Comparison of ENCODE assay signal across 18 cellular contexts in genomic region chr12:122990561-122990960, GRCh38. TPM values are rescaled to one million over a fixed set of nuclear protein-coding genes. Genes with fewer than 3 reads are reported as not detected.
DNase-seq lines count a peak whose midpoint lies in the region; ATAC-seq, FAIRE-seq and TF ChIP-seq lines count a peak whose summit lies in the region.
"Had no signal": no experiment of that assay in that cellular context is flagged by ENCODE, and none has a peak within 500 bp of the region (broad histone marks: within the 10 kb centered on the region; RNA-seq: fewer than 3 reads in every experiment).

No MANE protein-coding gene starts in this region.

- no peak overlapping the region for H3K18ac ChIP-seq in H1 (ENCODE audit: extremely low read depth, low read length)

- no peak for TF ChIP-seq POLR2A in HepG2 (IDR thresholded peaks at IDR 0.05; ENCODE audit: insufficient read depth in 1 of 2, low read depth in 2 of 2, low read length in 2 of 2)
- TF ChIP-seq POLR2A in right lobe of liver (IDR thresholded peaks at IDR 0.05): no peak
- TF ChIP-seq POLR2A in H1 (IDR thresholded peaks at IDR 0.05; ENCODE audit: control extremely low read depth in 1 of 2, low read depth in 2 of 2, low read length in 2 of 2): no peak

- H3K56ac ChIP-seq in H1 (replicated peaks; ENCODE audit: insufficient read length, low read depth, low read length): no peak overlapping the region

- no peaks in the 10 kb centered on the region for H3K79me1 ChIP-seq in H1 (ENCODE audit: low read depth, low read length)

- H3K36me3 ChIP-seq in HepG2 (replicated peaks in 1 of 2; ENCODE audit: control insufficient read depth in 1 of 2, insufficient read depth in 2 of 2, low read length in 2 of 2) (peaks cover 4 to 6% of the 10 kb centered on the region in 2 experiments; a peak in 3 of 5 replicates), right lobe of liver (peaks cover 0 to 31% (median 7%) of the 10 kb centered on the region in 4 donors), H1 (ENCODE audit: control insufficient read depth in 2 of 4, insufficient read depth in 4 of 4, low read length in 3 of 4) (no peaks in the 10 kb centered on the region), thymus (ENCODE audit: control insufficient read depth, insufficient read depth) (peaks cover 99% of the 10 kb centered on the region)

- H3K79me2 ChIP-seq in HepG2 (ENCODE audit: insufficient read depth, low read length): no peaks in the 10 kb centered on the region
- H3K79me2 ChIP-seq in H1 (ENCODE audit: control insufficient read depth in 1 of 2, insufficient read depth in 2 of 2, low read length in 2 of 2): no peaks in the 10 kb centered on the region

- TF ChIP-seq CTCF in HepG2 (CRISPR knock-in tag; IDR thresholded peaks at IDR 0.05) (no peak), right lobe of liver (IDR thresholded peaks at IDR 0.05) (no peak), H1 (IDR thresholded peaks at IDR 0.05; ENCODE audit: control extremely low read depth in 1 of 3, insufficient read depth in 1 of 3, low read depth in 1 of 3, low read length in 3 of 3) (no peak)

- H4K91ac ChIP-seq in H1 (replicated peaks; ENCODE audit: insufficient read length, low read length): no peak overlapping the region

- no peak overlapping the region for H3K4me2 ChIP-seq in HepG2 (ENCODE audit: low read depth, low read length)
- no peak overlapping the region for H3K4me2 ChIP-seq in H1 (ENCODE audit: insufficient read depth in 1 of 2, low read depth in 2 of 2, low read length in 2 of 2)
- H3K4me2 ChIP-seq: BLaER1 treated with 17β-estradiol and CSF1 and Interleukin-3, amounts not matched to agents 10 nM and 100 nM had no signal

- BruUV-seq in HepG2 (replicated peaks; lab: Mats Ljungman, UMichigan): no TSS peak

- no peaks in the 10 kb centered on the region for H3K9me3 Mint-ChIP-seq in activated T-cell treated with anti-CD3 and anti-CD28 coated beads, Interleukin-2, amount 50 U/mL, for 72 hours
- no peaks in the 10 kb centered on the region for H3K9me3 Mint-ChIP-seq in activated T-cell treated with anti-CD3 and anti-CD28 coated beads, Interleukin-2, amount 50 U/mL, for 4 hours
- H3K9me3 Mint-ChIP-seq: CD8-positive, alpha-beta T cell; HFFc6 had no signal

- CTCF ChIA-PET in HepG2 (lab: Yijun Ruan, JAX; ENCODE audit: low intra/inter-chr PET ratio, low total read pairs) (no interaction called here), H1 (lab: Charles Lee; ENCODE audit: partially characterized antibody) (interaction anchor here (0.7 to 2.5 kb wide), 13 partner anchors 9 to 249 kb away, joined by 3 to 10 read pairs (median 5); partner anchors contain the start of gene MTRFR)

- 95% methylated on average over 8 of the region's 13 CpGs for WGBS in HepG2 (ENCODE audit: low lambda C conversion rate)
- WGBS in right lobe of liver (ENCODE audit: insufficient coverage, low coverage, low lambda C conversion rate, missing lambda C conversion rate): 96% methylated on average over 5 of the region's 13 CpGs
- 92% methylated on average over 13 of the region's 13 CpGs; no CpG with 5 or more reads in 1 of the 2 experiments for WGBS in H1 (ENCODE audit: extremely low coverage in 1 of 2, insufficient coverage in 1 of 2, insufficient read length in 1 of 2, insufficient replicate concordance in 2 of 2, low coverage in 1 of 2, low lambda C conversion rate in 2 of 2, missing lambda C conversion rate in 1 of 2), 2 experiments
- 94% methylated on average over 13 of the region's 13 CpGs for WGBS in thymus

- POLR2A ChIA-PET in HepG2 (lab: Yijun Ruan, JAX): no interaction called here
- POLR2A ChIA-PET in H1 (lab: Charles Lee; ENCODE audit: partially characterized antibody): interaction anchor here (0.9 to 2.1 kb wide), 4 partner anchors 9 to 242 kb away, joined by 3 to 8 read pairs (median 5); partner anchors contain the start of genes ARL6IP4, MPHOSPH9, MTRFR and OGFOD2

- no peak overlapping the region for H4K5ac ChIP-seq in H1 (ENCODE audit: insufficient read length, low read depth, low read length)

- H3K27me3 Mint-ChIP-seq in activated T-cell treated with anti-CD3 and anti-CD28 coated beads, Interleukin-2, amount 50 U/mL, for 72 hours (ENCODE audit: low read depth): no peaks in the 10 kb centered on the region
- H3K27me3 Mint-ChIP-seq in activated T-cell treated with anti-CD3 and anti-CD28 coated beads, Interleukin-2, amount 50 U/mL, for 4 hours (ENCODE audit: low read depth): no peaks in the 10 kb centered on the region
- H3K27me3 Mint-ChIP-seq: B cell had no signal

- H3K14ac ChIP-seq in H1 (ENCODE audit: insufficient read length): no peak overlapping the region

- H3K27ac Mint-ChIP-seq in activated T-cell treated with anti-CD3 and anti-CD28 coated beads, Interleukin-2, amount 50 U/mL, for 72 hours: peak overlapping the region; percentile 13
- H3K27ac Mint-ChIP-seq: B cell; CD8-positive, alpha-beta T cell; HFFc6 had no signal

- no peak for ATAC-seq in activated T-cell treated with anti-CD3 and anti-CD28 coated beads, Interleukin-2, amount 50 U/mL, for 72 hours (replicated peaks in 1 of 2)
- ATAC-seq in activated T-cell treated with anti-CD3 and anti-CD28 coated beads, Interleukin-2, amount 50 U/mL, for 4 hours: no peak
- ATAC-seq in HepG2 (no peak), right lobe of liver (no peak)
- ATAC-seq: CD8-positive, alpha-beta T cell; GM12878 had no signal

- H3K36me3 Mint-ChIP-seq in activated T-cell treated with anti-CD3 and anti-CD28 coated beads, Interleukin-2, amount 50 U/mL, for 72 hours (ENCODE audit: insufficient read depth in 2 of 2): no peaks in the 10 kb centered on the region
- H3K36me3 Mint-ChIP-seq in activated T-cell treated with anti-CD3 and anti-CD28 coated beads, Interleukin-2, amount 50 U/mL, for 4 hours (ENCODE audit: insufficient read depth): peaks cover 6% of the 10 kb centered on the region

- H4K8ac ChIP-seq in H1 (ENCODE audit: extremely low read depth, insufficient read depth, low read length): peak overlapping the region; percentile 51

- H3K23ac ChIP-seq in H1 (ENCODE audit: insufficient read length): no peak overlapping the region

- H2BK120ac ChIP-seq in H1 (replicated peaks; ENCODE audit: low read depth, low read length): no peak overlapping the region

- no peak overlapping the region for H3K4me3 Mint-ChIP-seq in activated T-cell treated with anti-CD3 and anti-CD28 coated beads, Interleukin-2, amount 50 U/mL, for 72 hours
- H3K4me3 Mint-ChIP-seq in activated T-cell treated with anti-CD3 and anti-CD28 coated beads, Interleukin-2, amount 50 U/mL, for 4 hours: no peak overlapping the region
- H3K4me3 Mint-ChIP-seq: B cell; CD8-positive, alpha-beta T cell; HFFc6 had no signal

- no peaks in the 10 kb centered on the region for H3K23me2 ChIP-seq in H1 (ENCODE audit: low read depth, low read length)

- H3K4me3 ChIP-seq in HepG2 (replicated peaks in 1 of 3; ENCODE audit: insufficient read depth in 1 of 3, low read depth in 2 of 3, low read length in 3 of 3) (no peak overlapping the region), right lobe of liver (no peak overlapping the region), H1 (ENCODE audit: extremely low read depth in 1 of 4, insufficient read depth in 2 of 4, low read depth in 3 of 4, low read length in 4 of 4) (no peak overlapping the region), thymus (ENCODE audit: low read length) (no peak overlapping the region)
- H3K4me3 ChIP-seq: BLaER1 treated with 17β-estradiol and CSF1 and Interleukin-3, amounts not matched to agents 10 nM and 100 nM; GM12878 had no signal

- no peak for TF ChIP-seq RAD21 in HepG2 (CRISPR knock-in tag; IDR thresholded peaks at IDR 0.05)
- TF ChIP-seq RAD21 in H1 (IDR thresholded peaks at IDR 0.05 in 1 of 2, conservative IDR thresholded peaks at IDR 0.05 in 1 of 2; ENCODE audit: low read depth in 2 of 2, low read length in 2 of 2): no peak

- H3K4ac ChIP-seq in H1 (replicated peaks; ENCODE audit: insufficient read length, low read depth, low read length): no peak overlapping the region

- no peak overlapping the region for H3K27ac ChIP-seq in HepG2 (ENCODE audit: extremely low read length, insufficient read depth, low read length)
- H3K27ac ChIP-seq in right lobe of liver: no peak overlapping the region
- H3K27ac ChIP-seq in H1 (ENCODE audit: low read depth, low read length): no peak overlapping the region
- H3K27ac ChIP-seq in thymus (ENCODE audit: low read depth): peak overlapping the region; percentile 15
- H3K27ac ChIP-seq: BLaER1 treated with 17β-estradiol and CSF1 and Interleukin-3, amounts not matched to agents 10 nM and 100 nM; HL-60 had no signal

- no peak for DNase-seq in activated T-cell treated with anti-CD3 and anti-CD28 coated beads, Interleukin-2, amount 50 U/mL, for 72 hours
- no peak for DNase-seq in activated T-cell treated with anti-CD3 and anti-CD28 coated beads, Interleukin-2, amount 50 U/mL, for 4 hours
- DNase-seq in HepG2 (ENCODE audit: low spot score) (no peak), right lobe of liver (no peak), H1 (ENCODE audit: low read depth in 1 of 2, low spot score in 2 of 2) (no peak), DMS79 (lab: John Stamatoyannopoulos, UW) (no peak)
- DNase-seq: Calu3; CD8-positive, alpha-beta T cell; DND-41; EL; HCEC 1CT; HFFc6; IMR-90 had no signal

- H2AK5ac ChIP-seq in H1 (ENCODE audit: low read depth, low read length): no peak overlapping the region

- intact Hi-C loops in HepG2 (cut with micrococcal nuclease; ENCODE audit: unreplicated experiment): no loop called here
- intact Hi-C loops in right lobe of liver (cut with DNase I): loop anchor here in 1 of 2 donors (10.0 kb wide), 1 partner anchor 254 kb away; no protein-coding TSS in a partner anchor

- no peaks in the 10 kb centered on the region for H3K27me3 ChIP-seq in HepG2 (ENCODE audit: control insufficient read depth in 1 of 2, insufficient read depth in 2 of 2, low read length in 2 of 2)
- no peaks in the 10 kb centered on the region for H3K27me3 ChIP-seq in right lobe of liver
- H3K27me3 ChIP-seq in H1 (replicated peaks in 1 of 4; ENCODE audit: control insufficient read depth in 3 of 4, extremely low read depth in 1 of 4, insufficient read depth in 3 of 4, low read length in 3 of 4): no peaks in the 10 kb centered on the region
- no peaks in the 10 kb centered on the region for H3K27me3 ChIP-seq in thymus (ENCODE audit: control insufficient read depth, insufficient read depth)
- H3K27me3 ChIP-seq: BLaER1 treated with 17β-estradiol and CSF1 and Interleukin-3, amounts not matched to agents 10 nM and 100 nM had no signal

- H2BK15ac ChIP-seq in H1 (ENCODE audit: low read length): no peak overlapping the region

- H3K9me3 ChIP-seq in HepG2 (ENCODE audit: low read length) (no peaks in the 10 kb centered on the region), right lobe of liver (no peaks in the 10 kb centered on the region), H1 (ENCODE audit: insufficient read depth in 2 of 2, low read depth in 1 of 2, low read length in 1 of 2) (no peaks in the 10 kb centered on the region), thymus (ENCODE audit: control insufficient read depth) (no peaks in the 10 kb centered on the region)
- H3K9me3 ChIP-seq: BLaER1 treated with 17β-estradiol and CSF1 and Interleukin-3, amounts not matched to agents 10 nM and 100 nM had no signal

- H2BK20ac ChIP-seq in H1 (ENCODE audit: low read length): no peak overlapping the region

- in situ Hi-C loops in HepG2 (cut with HindIII; ENCODE audit: extremely low pct_ligation_motif_present, low pct_unique_long_range_greater_than_20kb): no loop called here

- H2BK12ac ChIP-seq in H1 (ENCODE audit: low read depth, low read length): no peak overlapping the region

- H2BK5ac ChIP-seq in H1 (ENCODE audit: low read depth, low read length): no peak overlapping the region

- TF ChIP-seq EP300 in HepG2 (IDR thresholded peaks at IDR 0.05; ENCODE audit: low read depth in 2 of 2, low read length in 2 of 2) (no peak), HepG2 (CRISPR knock-in tag; IDR thresholded peaks at IDR 0.05; ENCODE audit: borderline replicate concordance) (no peak), H1 (IDR thresholded peaks at IDR 0.05; ENCODE audit: borderline replicate concordance in 1 of 2, low read depth in 2 of 2, low read length in 2 of 2) (no peak)

- H3K9ac ChIP-seq in HepG2 (ENCODE audit: insufficient read depth, low read depth, low read length): no peak overlapping the region
- no peak overlapping the region for H3K9ac ChIP-seq in H1 (replicated peaks in 1 of 4; ENCODE audit: extremely low read depth in 1 of 4, low read depth in 3 of 4, low read length in 3 of 4)
- H3K9ac ChIP-seq: BLaER1 treated with 17β-estradiol and CSF1 and Interleukin-3, amounts not matched to agents 10 nM and 100 nM had no signal

- H3K4me1 Mint-ChIP-seq in activated T-cell treated with anti-CD3 and anti-CD28 coated beads, Interleukin-2, amount 50 U/mL, for 72 hours (ENCODE audit: low read depth): no peaks in the 10 kb centered on the region
- H3K4me1 Mint-ChIP-seq in activated T-cell treated with anti-CD3 and anti-CD28 coated beads, Interleukin-2, amount 50 U/mL, for 4 hours (ENCODE audit: low read depth): no peaks in the 10 kb centered on the region

- H4K20me1 ChIP-seq in HepG2 (ENCODE audit: insufficient read depth, low read length) (no peaks in the 10 kb centered on the region), H1 (replicated peaks in 1 of 2; ENCODE audit: control insufficient read depth in 1 of 2, insufficient read depth in 2 of 2, low read length in 2 of 2) (no peaks in the 10 kb centered on the region)

- peaks cover under 1% of the 10 kb centered on the region; the same call in 1 of the 2 replicates for H3K4me1 ChIP-seq in HepG2 (ENCODE audit: insufficient read depth, low read length)
- H3K4me1 ChIP-seq in right lobe of liver: peaks cover 0 to 26% (median 13%) of the 10 kb centered on the region in 4 donors
- no peaks in the 10 kb centered on the region; a peak in 2 of 7 replicates for H3K4me1 ChIP-seq in H1 (replicated peaks in 1 of 4; ENCODE audit: control insufficient read depth in 3 of 4, insufficient read depth in 4 of 4, low read length in 3 of 4)
- H3K4me1 ChIP-seq in thymus (ENCODE audit: control insufficient read depth, insufficient read depth, low read length): no peaks in the 10 kb centered on the region

- FAIRE-seq in HepG2 (lab: Jason Lieb, UNC) (no peak), H1 (lab: Jason Lieb, UNC) (no peak)
- FAIRE-seq: GM12878 had no signal

- H2AFZ ChIP-seq in HepG2 (ENCODE audit: low read length) (no peak overlapping the region), H1 (ENCODE audit: low read length) (no peak overlapping the region)

RNA-seq across cellular contexts. Expression of gene ARL6IP4, which starts 10.1 kb away (rescaled TPM):
- 100 to 1,000 TPM; 183 to 187 TPM for total RNA-seq in activated T-cell treated with anti-CD3 and anti-CD28 coated beads, Interleukin-2, amount 50 U/mL, for 72 hours
- 100 to 1,000 TPM; 118 to 141 (median 129) TPM for total RNA-seq in activated T-cell treated with anti-CD3 and anti-CD28 coated beads, Interleukin-2, amount 50 U/mL, for 4 hours
- 178 and 220 TPM in 2 replicates for total RNA-seq in HepG2 (2016; rRNA removed; fragmentation: Illumina TruSeq; extraction: Trizol)
- total RNA-seq in HepG2 (2016; cell fraction: cytosol; rRNA removed; fragmentation: Illumina TruSeq; extraction: Trizol; ENCODE audit: low read depth): 710 and 791 TPM in 2 replicates
- 169 and 227 TPM in 2 replicates for total RNA-seq in HepG2 (2016; cell fraction: insoluble cytoplasmic fraction; rRNA removed; fragmentation: Illumina TruSeq; extraction: Trizol)
- total RNA-seq in HepG2 (2016; cell fraction: membrane; rRNA removed; fragmentation: Illumina TruSeq; extraction: Trizol): 491 and 557 TPM in 2 replicates
- total RNA-seq in HepG2 (2016; cell fraction: nucleus; rRNA removed; fragmentation: Illumina TruSeq; extraction: Trizol): 80.1 and 103 TPM in 2 replicates
- 155 and 179 TPM in 2 replicates for polyA plus RNA-seq in HepG2 (2011; rRNA removed)
- polyA plus RNA-seq in HepG2 (2011; cell fraction: cytosol; rRNA removed): 176 and 208 TPM in 2 replicates
- polyA plus RNA-seq in HepG2 (2011; cell fraction: nucleus; rRNA removed): 332 and 368 TPM in 2 replicates
- polyA plus RNA-seq in HepG2 (2012): 109 and 121 TPM in 2 replicates
- polyA plus RNA-seq in HepG2 (2016; cell fraction: cytosol; fragmentation: Illumina TruSeq; extraction: Trizol; ENCODE audit: low read depth): 761 and 860 TPM in 2 replicates
- polyA plus RNA-seq in HepG2 (2016; cell fraction: insoluble cytoplasmic fraction; fragmentation: Illumina TruSeq; extraction: Trizol; ENCODE audit: low read depth): 159 and 186 TPM in 2 replicates
- 440 and 496 TPM in 2 replicates for polyA plus RNA-seq in HepG2 (2016; cell fraction: membrane; fragmentation: Illumina TruSeq; extraction: Trizol; ENCODE audit: low read depth)
- polyA plus RNA-seq in HepG2 (2016; cell fraction: nucleus; fragmentation: Illumina TruSeq; extraction: Trizol; ENCODE audit: insufficient read depth, low read depth): 178 and 189 TPM in 2 replicates
- 30.5 and 34.7 TPM in 2 replicates for polyA minus RNA-seq in HepG2 (2011; rRNA and poly(A)+ RNA removed; ENCODE audit: low replicate concordance)
- 30.8 and 31.7 TPM in 2 replicates for polyA minus RNA-seq in HepG2 (2011; cell fraction: cytosol; rRNA and poly(A)+ RNA removed)
- 19.3 and 22.6 TPM in 2 replicates for polyA minus RNA-seq in HepG2 (2011; cell fraction: nucleus; rRNA and poly(A)+ RNA removed)
- total RNA-seq in right lobe of liver: 100 to 1,000 TPM in 5 of 6 experiments, 10 to 100 TPM in 1; 84.7 to 146 (median 110) TPM
- 109 and 115 TPM in 2 replicates for total RNA-seq in H1 (2021; fragmentation: NEBNext Ultra II Directional; extraction: Animal tissue kit (Norgen Biotek cat#: 25700))
- 76.4 and 97.6 TPM in 2 replicates for polyA plus RNA-seq in H1 (2011; rRNA removed)
- polyA plus RNA-seq in H1 (2011; cell fraction: cytosol; rRNA removed): 167 TPM
- polyA plus RNA-seq in H1 (2011; cell fraction: nucleus; rRNA removed): 189 TPM
- polyA plus RNA-seq in H1 (2012, experiment 1 of 2): 132 to 155 TPM (median 146 TPM) in 4 replicates
- polyA plus RNA-seq in H1 (2012, experiment 2 of 2): 99.7 TPM
- polyA plus RNA-seq in H1 (2013, experiment 1 of 2): 111 TPM
- 111 TPM for polyA plus RNA-seq in H1 (2013, experiment 2 of 2)
- polyA minus RNA-seq in H1 (2011; rRNA and poly(A)+ RNA removed): 18.1 and 21.2 TPM in 2 replicates
- 44.5 TPM for polyA minus RNA-seq in H1 (2011; cell fraction: cytosol; rRNA and poly(A)+ RNA removed)
- polyA minus RNA-seq in H1 (2011; cell fraction: nucleus; rRNA and poly(A)+ RNA removed): 19.1 TPM
- 302 TPM for polyA plus RNA-seq in thymus

RNA-seq across cellular contexts. Expression of gene OGFOD2, which starts 15.5 kb away (rescaled TPM):
- 10 to 100 TPM; 26.6 to 32.5 TPM for total RNA-seq in activated T-cell treated with anti-CD3 and anti-CD28 coated beads, Interleukin-2, amount 50 U/mL, for 72 hours
- 10 to 100 TPM; 23.1 to 25.5 (median 24.7) TPM for total RNA-seq in activated T-cell treated with anti-CD3 and anti-CD28 coated beads, Interleukin-2, amount 50 U/mL, for 4 hours
- total RNA-seq in HepG2 (2016; rRNA removed; fragmentation: Illumina TruSeq; extraction: Trizol) (10.6 and 14.6 TPM in 2 replicates), right lobe of liver (10 to 100 TPM in 5 of 6 experiments, 1 to 10 TPM in 1; 9.9 to 18.8 (median 14.1) TPM)
- 4.5 and 4.8 TPM in 2 replicates for total RNA-seq in HepG2 (2016; cell fraction: cytosol; rRNA removed; fragmentation: Illumina TruSeq; extraction: Trizol; ENCODE audit: low read depth)
- 12.7 and 14.8 TPM in 2 replicates for total RNA-seq in HepG2 (2016; cell fraction: insoluble cytoplasmic fraction; rRNA removed; fragmentation: Illumina TruSeq; extraction: Trizol)
- 8.7 and 8.8 TPM in 2 replicates for total RNA-seq in HepG2 (2016; cell fraction: membrane; rRNA removed; fragmentation: Illumina TruSeq; extraction: Trizol)
- 11.1 and 14.0 TPM in 2 replicates for total RNA-seq in HepG2 (2016; cell fraction: nucleus; rRNA removed; fragmentation: Illumina TruSeq; extraction: Trizol)
- polyA plus RNA-seq in HepG2 (2011; rRNA removed) (13.2 and 15.5 TPM in 2 replicates), H1 (2011; rRNA removed) (20.3 and 35.6 TPM in 2 replicates), thymus (20.6 TPM)
- 10.6 and 23.9 TPM in 2 replicates for polyA plus RNA-seq in HepG2 (2011; cell fraction: cytosol; rRNA removed)
- polyA plus RNA-seq in HepG2 (2011; cell fraction: nucleus; rRNA removed): 115 and 150 TPM in 2 replicates
- 6.2 and 7.8 TPM in 2 replicates for polyA plus RNA-seq in HepG2 (2012)
- 7.1 and 7.6 TPM in 2 replicates for polyA plus RNA-seq in HepG2 (2016; cell fraction: cytosol; fragmentation: Illumina TruSeq; extraction: Trizol; ENCODE audit: low read depth)
- 14.3 and 16.0 TPM in 2 replicates for polyA plus RNA-seq in HepG2 (2016; cell fraction: insoluble cytoplasmic fraction; fragmentation: Illumina TruSeq; extraction: Trizol; ENCODE audit: low read depth)
- polyA plus RNA-seq in HepG2 (2016; cell fraction: membrane; fragmentation: Illumina TruSeq; extraction: Trizol; ENCODE audit: low read depth): 10.5 and 12.0 TPM in 2 replicates
- 40.3 and 43.3 TPM in 2 replicates for polyA plus RNA-seq in HepG2 (2016; cell fraction: nucleus; fragmentation: Illumina TruSeq; extraction: Trizol; ENCODE audit: insufficient read depth, low read depth)
- polyA minus RNA-seq in HepG2 (2011; rRNA and poly(A)+ RNA removed; ENCODE audit: low replicate concordance): 20.5 and 24.4 TPM in 2 replicates
- 6.2 and 10.0 TPM in 2 replicates for polyA minus RNA-seq in HepG2 (2011; cell fraction: cytosol; rRNA and poly(A)+ RNA removed)
- 14.0 and 15.5 TPM in 2 replicates for polyA minus RNA-seq in HepG2 (2011; cell fraction: nucleus; rRNA and poly(A)+ RNA removed)
- total RNA-seq in H1 (2021; fragmentation: NEBNext Ultra II Directional; extraction: Animal tissue kit (Norgen Biotek cat#: 25700)): 17.3 and 17.4 TPM in 2 replicates
- 27.1 TPM for polyA plus RNA-seq in H1 (2011; cell fraction: cytosol; rRNA removed)
- 58.8 TPM for polyA plus RNA-seq in H1 (2011; cell fraction: nucleus; rRNA removed)
- 6.5 to 12.5 TPM (median 11.5 TPM) in 4 replicates for polyA plus RNA-seq in H1 (2012, experiment 1 of 2)
- 9.1 TPM for polyA plus RNA-seq in H1 (2012, experiment 2 of 2)
- 5.4 TPM for polyA plus RNA-seq in H1 (2013, experiment 1 of 2)
- 5.4 TPM for polyA plus RNA-seq in H1 (2013, experiment 2 of 2)
- 10.5 and 13.0 TPM in 2 replicates for polyA minus RNA-seq in H1 (2011; rRNA and poly(A)+ RNA removed)
- 10.9 TPM for polyA minus RNA-seq in H1 (2011; cell fraction: cytosol; rRNA and poly(A)+ RNA removed)
- polyA minus RNA-seq in H1 (2011; cell fraction: nucleus; rRNA and poly(A)+ RNA removed): 27.0 TPM

RNA-seq across cellular contexts. Expression of gene ABCB9, which starts 24.3 kb away (rescaled TPM):
- 1 to 10 TPM; 4.9 to 7.0 TPM for total RNA-seq in activated T-cell treated with anti-CD3 and anti-CD28 coated beads, Interleukin-2, amount 50 U/mL, for 72 hours
- total RNA-seq in activated T-cell treated with anti-CD3 and anti-CD28 coated beads, Interleukin-2, amount 50 U/mL, for 4 hours: 1 to 10 TPM; 2.3 to 3.2 (median 2.9) TPM
- total RNA-seq in HepG2 (2016; rRNA removed; fragmentation: Illumina TruSeq; extraction: Trizol): 3.4 and 6.0 TPM in 2 replicates
- 2.0 and 2.1 TPM in 2 replicates for total RNA-seq in HepG2 (2016; cell fraction: cytosol; rRNA removed; fragmentation: Illumina TruSeq; extraction: Trizol; ENCODE audit: low read depth)
- total RNA-seq in HepG2 (2016; cell fraction: insoluble cytoplasmic fraction; rRNA removed; fragmentation: Illumina TruSeq; extraction: Trizol): 3.8 and 6.2 TPM in 2 replicates
- 4.2 and 4.6 TPM in 2 replicates for total RNA-seq in HepG2 (2016; cell fraction: membrane; rRNA removed; fragmentation: Illumina TruSeq; extraction: Trizol)
- 7.6 and 8.0 TPM in 2 replicates for total RNA-seq in HepG2 (2016; cell fraction: nucleus; rRNA removed; fragmentation: Illumina TruSeq; extraction: Trizol)
- polyA plus RNA-seq in HepG2 (2011; rRNA removed): 4.8 and 5.1 TPM in 2 replicates
- polyA plus RNA-seq in HepG2 (2011; cell fraction: cytosol; rRNA removed): 2.5 and 4.1 TPM in 2 replicates
- 9.9 and 12.0 TPM in 2 replicates for polyA plus RNA-seq in HepG2 (2011; cell fraction: nucleus; rRNA removed)
- polyA plus RNA-seq in HepG2 (2012): 2.4 and 3.6 TPM in 2 replicates
- 0.78 and 1.3 TPM in 2 replicates for polyA plus RNA-seq in HepG2 (2016; cell fraction: cytosol; fragmentation: Illumina TruSeq; extraction: Trizol; ENCODE audit: low read depth)
- polyA plus RNA-seq in HepG2 (2016; cell fraction: insoluble cytoplasmic fraction; fragmentation: Illumina TruSeq; extraction: Trizol; ENCODE audit: low read depth): 2.3 and 4.0 TPM in 2 replicates
- polyA plus RNA-seq in HepG2 (2016; cell fraction: membrane; fragmentation: Illumina TruSeq; extraction: Trizol; ENCODE audit: low read depth): 1.7 and 2.1 TPM in 2 replicates
- 12.6 and 14.0 TPM in 2 replicates for polyA plus RNA-seq in HepG2 (2016; cell fraction: nucleus; fragmentation: Illumina TruSeq; extraction: Trizol; ENCODE audit: insufficient read depth, low read depth)
- polyA minus RNA-seq in HepG2 (2011; rRNA and poly(A)+ RNA removed; ENCODE audit: low replicate concordance): 16.7 and 18.1 TPM in 2 replicates
- 4.4 and 4.7 TPM in 2 replicates for polyA minus RNA-seq in HepG2 (2011; cell fraction: cytosol; rRNA and poly(A)+ RNA removed)
- 9.8 and 10.9 TPM in 2 replicates for polyA minus RNA-seq in HepG2 (2011; cell fraction: nucleus; rRNA and poly(A)+ RNA removed)
- 1 to 10 TPM in 2 of 6 experiments, under 1 TPM in 4; 0.48 to 1.4 (median 0.94) TPM for total RNA-seq in right lobe of liver
- total RNA-seq in H1 (2021; fragmentation: NEBNext Ultra II Directional; extraction: Animal tissue kit (Norgen Biotek cat#: 25700)): 6.3 and 8.0 TPM in 2 replicates
- 3.8 and 5.0 TPM in 2 replicates for polyA plus RNA-seq in H1 (2011; rRNA removed)
- polyA plus RNA-seq in H1 (2011; cell fraction: cytosol; rRNA removed): 4.0 TPM
- polyA plus RNA-seq in H1 (2011; cell fraction: nucleus; rRNA removed): 7.8 TPM
- 1.7 to 3.8 TPM (median 3.3 TPM) in 4 replicates for polyA plus RNA-seq in H1 (2012, experiment 1 of 2)
- 3.3 TPM for polyA plus RNA-seq in H1 (2012, experiment 2 of 2)
- 3.2 TPM for polyA plus RNA-seq in H1 (2013, experiment 1 of 2)
- polyA plus RNA-seq in H1 (2013, experiment 2 of 2): 3.4 TPM
- 6.1 and 7.9 TPM in 2 replicates for polyA minus RNA-seq in H1 (2011; rRNA and poly(A)+ RNA removed)
- polyA minus RNA-seq in H1 (2011; cell fraction: cytosol; rRNA and poly(A)+ RNA removed): 6.6 TPM
- 9.2 TPM for polyA minus RNA-seq in H1 (2011; cell fraction: nucleus; rRNA and poly(A)+ RNA removed)
- 1.8 TPM for polyA plus RNA-seq in thymus
